Comparison of ENCODE assay signal across 8 cellular contexts in genomic region chr3:160686955-160687535, GRCh38. TPM values are rescaled to one million over a fixed set of nuclear protein-coding genes. Genes with fewer than 3 reads are reported as not detected.
DNase-seq lines count a peak whose midpoint lies in the region; ATAC-seq and TF ChIP-seq lines count a peak whose summit lies in the region.

No MANE protein-coding gene starts in this region.

- no peaks in the 10 kb centered on the region for H3K27me3 ChIP-seq in SU-DHL-6 (ENCODE audit: low read length)

- no peaks in the 10 kb centered on the region for H3K27me3 Mint-ChIP-seq in mesothelial cell of epicardium (ENCODE audit: low read depth)
- H3K27me3 Mint-ChIP-seq in stimulated activated naive B cell treated with anti-CD40 and anti-IgM and Interleukin-4, amounts not matched to agents 10 μg/mL and 1 μg/mL and 100 μg/mL, for 72 hours = no peaks in the 10 kb centered on the region

- no peak overlapping the region for H3K4me3 ChIP-seq in SU-DHL-6 (ENCODE audit: insufficient read depth, low read length, poor library complexity, severe bottlenecking)

- H3K4me1 Mint-ChIP-seq in mesothelial cell of epicardium = peaks cover 10% of the 10 kb centered on the region
- no peaks in the 10 kb centered on the region for H3K4me1 Mint-ChIP-seq in stimulated activated naive B cell treated with anti-CD40 and anti-IgM and Interleukin-4, amounts not matched to agents 10 μg/mL and 1 μg/mL and 100 μg/mL, for 72 hours

- H3K36me3 Mint-ChIP-seq in mesothelial cell of epicardium = no peaks in the 10 kb centered on the region
- no peaks in the 10 kb centered on the region for H3K36me3 Mint-ChIP-seq in stimulated activated naive B cell treated with anti-CD40 and anti-IgM and Interleukin-4, amounts not matched to agents 10 μg/mL and 1 μg/mL and 100 μg/mL, for 72 hours

- DNase-seq in GM03348 (ENCODE audit: low spot score) (peak; percentile 35), mesothelial cell of epicardium (ENCODE audit: low spot score in 2 of 2, unreplicated experiment in 2 of 2) (no peak), NCI-H1048 (lab: John Stamatoyannopoulos, UW) (no peak)
- no peak for DNase-seq in stimulated activated CD4-positive, alpha-beta T cell treated with anti-CD3 and anti-CD28 coated beads, Interleukin-2, amount 100 ng/mL, for 48 hours
- no peak for DNase-seq in stimulated activated naive B cell treated with anti-CD40 and anti-IgM and Interleukin-4, amounts not matched to agents 10 μg/mL and 1 μg/mL and 100 μg/mL, for 72 hours

- no peak overlapping the region for H3K27ac ChIP-seq in SU-DHL-6 (ENCODE audit: low read depth, low read length)

- no peaks in the 10 kb centered on the region for H3K79me2 ChIP-seq in SU-DHL-6 (ENCODE audit: insufficient read depth, low read length)

- H3F3A ChIP-seq in SU-DHL-6 (ENCODE audit: insufficient read depth) = no peaks in the 10 kb centered on the region

- ATAC-seq in HG02885 (IDR thresholded peaks at IDR 0.05; ENCODE audit: poor library complexity, unreplicated experiment) (peak; percentile 67), HG02678 (IDR thresholded peaks at IDR 0.05; ENCODE audit: unreplicated experiment) (no peak)
- ATAC-seq in stimulated activated naive B cell treated with anti-CD40 and anti-IgM and Interleukin-4, amounts not matched to agents 10 μg/mL and 1 μg/mL and 100 μg/mL, for 72 hours (replicated peaks) = no peak

- H3K27ac Mint-ChIP-seq in mesothelial cell of epicardium = no peak overlapping the region
- no peak overlapping the region for H3K27ac Mint-ChIP-seq in stimulated activated naive B cell treated with anti-CD40 and anti-IgM and Interleukin-4, amounts not matched to agents 10 μg/mL and 1 μg/mL and 100 μg/mL, for 72 hours

- peak; percentile 24 for TF ChIP-seq CTCF in SU-DHL-6 (IDR thresholded peaks at IDR 0.05; ENCODE audit: insufficient read depth, low read length, poor library complexity, severe bottlenecking)
- TF ChIP-seq CTCF in mesothelial cell of epicardium (IDR thresholded peaks at IDR 0.05; ENCODE audit: unreplicated experiment) = peak; percentile 36

- H3K9me3 Mint-ChIP-seq in mesothelial cell of epicardium = peaks cover 5% of the 10 kb centered on the region
- H3K9me3 Mint-ChIP-seq in stimulated activated naive B cell treated with anti-CD40 and anti-IgM and Interleukin-4, amounts not matched to agents 10 μg/mL and 1 μg/mL and 100 μg/mL, for 72 hours = no peaks in the 10 kb centered on the region

- no peak overlapping the region for H2AFZ ChIP-seq in SU-DHL-6 (ENCODE audit: low read depth, low read length, severe bottlenecking)

- H4K20me1 ChIP-seq in SU-DHL-6 (ENCODE audit: low read depth, low read length) = no peaks in the 10 kb centered on the region

- H3K9me3 ChIP-seq in SU-DHL-6 (ENCODE audit: insufficient read depth, low read length) = no peaks in the 10 kb centered on the region

- no peaks in the 10 kb centered on the region for H3K9me2 ChIP-seq in SU-DHL-6 (replicated peaks; ENCODE audit: insufficient read depth, low read length)

- H3K4me3 Mint-ChIP-seq in mesothelial cell of epicardium = no peak overlapping the region
- no peak overlapping the region for H3K4me3 Mint-ChIP-seq in stimulated activated naive B cell treated with anti-CD40 and anti-IgM and Interleukin-4, amounts not matched to agents 10 μg/mL and 1 μg/mL and 100 μg/mL, for 72 hours

- H3K36me3 ChIP-seq in SU-DHL-6 (ENCODE audit: low read length) = no peaks in the 10 kb centered on the region

- no peak overlapping the region for H3K4me2 ChIP-seq in SU-DHL-6 (ENCODE audit: low read depth, low read length, poor library complexity, severe bottlenecking)

- H3K9ac ChIP-seq in SU-DHL-6 (ENCODE audit: low read length) = no peak overlapping the region

RNA-seq across cellular contexts. Expression of gene ARL14, which starts 10.1 kb away (rescaled TPM):
- total RNA-seq in mesothelial cell of epicardium = not detected in 3 replicates
